ENCODE assay signal across 16 cellular contexts in the genomic region with DNA sequence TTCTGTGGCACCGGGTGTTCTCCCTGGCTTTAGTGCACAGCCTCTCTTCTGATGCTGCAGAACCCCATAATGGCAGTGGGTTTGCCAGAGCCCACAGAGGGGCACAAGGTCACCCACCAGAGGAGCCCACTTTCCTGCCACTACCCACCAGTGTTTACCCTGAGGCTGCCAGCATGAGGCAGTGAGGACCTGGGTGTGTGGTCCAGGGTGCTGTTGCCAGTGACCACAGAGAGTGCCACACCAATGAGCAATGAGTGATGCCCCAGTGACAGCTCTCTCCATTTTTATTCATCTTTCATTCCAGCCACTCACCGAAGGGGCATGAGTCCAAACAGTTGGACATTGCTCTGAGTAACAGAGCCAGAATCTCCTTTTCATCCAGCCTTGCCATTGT. TPM values are rescaled to one million over a fixed set of nuclear protein-coding genes. Genes with fewer than 3 reads are reported as not detected.
DNase-seq lines count a peak whose midpoint lies in the region; ATAC-seq and TF ChIP-seq lines count a peak whose summit lies in the region.
"Had no signal": no experiment of that assay in that cellular context is flagged by ENCODE, and none has a peak within 500 bp of the region (broad histone marks: within the 10 kb centered on the region; RNA-seq: fewer than 3 reads in every experiment).

No MANE protein-coding gene starts in this region.

- WGBS in smooth muscle cell (ENCODE audit: low lambda C conversion rate): 67% methylated on average over 2 of the region's 2 CpGs

- no peak overlapping the region for H2AFZ ChIP-seq in PC-3 (ENCODE audit: low read length)
- H2AFZ ChIP-seq in fibroblast of lung (ENCODE audit: low read length): no peak overlapping the region
- H2AFZ ChIP-seq in smooth muscle cell (ENCODE audit: low read depth): no peak overlapping the region

- H3K36me3 Mint-ChIP-seq in activated T-cell treated with anti-CD3 and anti-CD28 coated beads, Interleukin-2, amount 50 U/mL, for 72 hours (ENCODE audit: insufficient read depth in 2 of 2): no peaks in the 10 kb centered on the region
- no peaks in the 10 kb centered on the region for H3K36me3 Mint-ChIP-seq in activated CD4-positive, alpha-beta memory T cell treated with anti-CD3 and anti-CD28 coated beads for 36 hours

- H3K9me3 Mint-ChIP-seq in activated T-cell treated with anti-CD3 and anti-CD28 coated beads, Interleukin-2, amount 50 U/mL, for 72 hours: no peaks in the 10 kb centered on the region
- H3K9me3 Mint-ChIP-seq in activated CD4-positive, alpha-beta memory T cell treated with anti-CD3 and anti-CD28 coated beads for 36 hours: no peaks in the 10 kb centered on the region
- H3K9me3 Mint-ChIP-seq: dendritic cell treated with granulocyte-macrophage colony-stimulating factor and Interleukin-4, amounts not matched to agents 40 ng/mL and 50 ng/mL, for 4 days had no signal

- CTCF ChIA-PET in PC-3 (lab: Charles Lee): interaction anchor here (0.6 kb wide), 1 partner anchor 396 kb away, joined by 3 read pairs; no protein-coding TSS in a partner anchor
- CTCF ChIA-PET in activated CD4-positive, alpha-beta memory T cell treated with anti-CD3 and anti-CD28 coated beads for 36 hours (lab: Charles Lee): no interaction called here

- intact Hi-C loops in PC-3 (cut with micrococcal nuclease): loop anchor here (10.0 kb wide), 1 partner anchor 335 kb away; the partner anchor contains the start of gene GGCT
- intact Hi-C loops in activated CD4-positive, alpha-beta memory T cell treated with anti-CD3 and anti-CD28 coated beads for 36 hours (cut with micrococcal nuclease): no loop called here

- H3K4me1 ChIP-seq in PC-3 (ENCODE audit: insufficient read depth, low read length): peaks cover 72% of the 10 kb centered on the region
- H3K4me1 ChIP-seq in fibroblast of lung (ENCODE audit: control insufficient read depth, extremely low read depth, insufficient read depth, low read length): peaks cover 19% of the 10 kb centered on the region
- H3K4me1 ChIP-seq in smooth muscle cell (ENCODE audit: low read depth): peaks cover 7% of the 10 kb centered on the region

- H3K9me3 ChIP-seq in PC-3 (ENCODE audit: low read length): no peaks in the 10 kb centered on the region
- no peaks in the 10 kb centered on the region for H3K9me3 ChIP-seq in fibroblast of lung (ENCODE audit: control insufficient read depth, insufficient read depth, low read depth, low read length)
- no peaks in the 10 kb centered on the region for H3K9me3 ChIP-seq in smooth muscle cell (replicated peaks; ENCODE audit: low read depth)

- peak overlapping the region; percentile 79 for H3K27ac ChIP-seq in PC-3 (ENCODE audit: low read length)
- peak overlapping the region; percentile 54 for H3K27ac ChIP-seq in fibroblast of lung (ENCODE audit: insufficient read depth, low read length)
- H3K27ac ChIP-seq in smooth muscle cell (ENCODE audit: low read depth): peak overlapping the region; percentile 87

- no peaks in the 10 kb centered on the region for H3K4me1 Mint-ChIP-seq in activated T-cell treated with anti-CD3 and anti-CD28 coated beads, Interleukin-2, amount 50 U/mL, for 72 hours (ENCODE audit: low read depth)
- H3K4me1 Mint-ChIP-seq in activated CD4-positive, alpha-beta memory T cell treated with anti-CD3 and anti-CD28 coated beads for 36 hours (ENCODE audit: low read depth): no peaks in the 10 kb centered on the region

- H3K36me3 ChIP-seq in PC-3 (ENCODE audit: low read depth, low read length) (no peaks in the 10 kb centered on the region), fibroblast of lung (ENCODE audit: control insufficient read depth, insufficient read depth, low read length) (no peaks in the 10 kb centered on the region), smooth muscle cell (ENCODE audit: low read depth) (no peaks in the 10 kb centered on the region)

- no peak overlapping the region for H3K4me3 ChIP-seq in PC-3 (ENCODE audit: low read length)
- H3K4me3 ChIP-seq in fibroblast of lung (replicated peaks in 1 of 4; ENCODE audit: control extremely low read depth in 1 of 4, insufficient read depth in 1 of 4, low read depth in 3 of 4, low read length in 4 of 4): no peak overlapping the region
- H3K4me3 ChIP-seq in smooth muscle cell: no peak overlapping the region

- TF ChIP-seq CTCF in PC-3 (conservative IDR thresholded peaks at IDR 0.05; ENCODE audit: low read depth, low read length): no peak
- no peak for TF ChIP-seq CTCF in fibroblast of lung (conservative IDR thresholded peaks at IDR 0.05 in 1 of 2, IDR thresholded peaks at IDR 0.05 in 1 of 2; ENCODE audit: low read depth in 1 of 2, low read length in 2 of 2)
- TF ChIP-seq CTCF in smooth muscle cell (IDR thresholded peaks at IDR 0.05; ENCODE audit: borderline replicate concordance, insufficient read depth, poor library complexity, severe bottlenecking): no peak

- H3K27me3 ChIP-seq in PC-3 (ENCODE audit: low read length) (no peaks in the 10 kb centered on the region), fibroblast of lung (ENCODE audit: control insufficient read depth, insufficient read depth, low read length) (no peaks in the 10 kb centered on the region), smooth muscle cell (ENCODE audit: low read depth) (no peaks in the 10 kb centered on the region)

- BruUV-seq in PC-3 (replicated peaks; lab: Mats Ljungman, UMichigan): no TSS peak

- peak overlapping the region; percentile 60 for H3K4me2 ChIP-seq in PC-3 (ENCODE audit: low read length)
- H3K4me2 ChIP-seq in fibroblast of lung (ENCODE audit: extremely low read depth, insufficient read depth, low read length): no peak overlapping the region
- peak overlapping the region; percentile 15 for H3K4me2 ChIP-seq in smooth muscle cell

- ATAC-seq in PC-3 (no peak), GM21360 (IDR thresholded peaks at IDR 0.05; ENCODE audit: unreplicated experiment) (no peak), HG02852 (IDR thresholded peaks at IDR 0.05; ENCODE audit: unreplicated experiment) (no peak)
- no peak for ATAC-seq in activated T-cell treated with anti-CD3 and anti-CD28 coated beads, Interleukin-2, amount 50 U/mL, for 72 hours (replicated peaks in 1 of 2)

- H3K9me2 ChIP-seq in PC-3 (replicated peaks; ENCODE audit: low read length): no peaks in the 10 kb centered on the region

- no peaks in the 10 kb centered on the region for H4K20me1 ChIP-seq in PC-3 (ENCODE audit: low read length)
- H4K20me1 ChIP-seq in fibroblast of lung (ENCODE audit: control insufficient read depth, extremely low read depth, insufficient read depth, low read length): no peaks in the 10 kb centered on the region
- H4K20me1 ChIP-seq in smooth muscle cell (ENCODE audit: low read depth): no peaks in the 10 kb centered on the region

- POLR2A ChIA-PET in PC-3 (lab: Charles Lee; ENCODE audit: unreplicated experiment): interaction anchor here (0.6 kb wide), 1 partner anchor 607 kb away, joined by 5 read pairs; no protein-coding TSS in a partner anchor
- POLR2A ChIA-PET in activated CD4-positive, alpha-beta memory T cell treated with anti-CD3 and anti-CD28 coated beads for 36 hours (lab: Charles Lee): no interaction called here

- H3F3A ChIP-seq in PC-3 (ENCODE audit: low read length, unreplicated experiment) (no peaks in the 10 kb centered on the region), smooth muscle cell (ENCODE audit: low read depth) (peaks cover 5% of the 10 kb centered on the region)

- H3K9ac ChIP-seq in PC-3 (ENCODE audit: low read length): peak overlapping the region; percentile 22; the same call in 1 of the 2 replicates
- H3K9ac ChIP-seq in fibroblast of lung (ENCODE audit: insufficient read depth, low read length): no peak overlapping the region
- peak overlapping the region; percentile 59 for H3K9ac ChIP-seq in smooth muscle cell (ENCODE audit: low read depth)

- no peak overlapping the region for H3K27ac Mint-ChIP-seq in activated T-cell treated with anti-CD3 and anti-CD28 coated beads, Interleukin-2, amount 50 U/mL, for 72 hours
- H3K27ac Mint-ChIP-seq in activated CD4-positive, alpha-beta memory T cell treated with anti-CD3 and anti-CD28 coated beads for 36 hours: no peak overlapping the region
- H3K27ac Mint-ChIP-seq: dendritic cell treated with granulocyte-macrophage colony-stimulating factor and Interleukin-4, amounts not matched to agents 40 ng/mL and 50 ng/mL, for 4 days had no signal

- no peak overlapping the region for H3K4me3 Mint-ChIP-seq in activated T-cell treated with anti-CD3 and anti-CD28 coated beads, Interleukin-2, amount 50 U/mL, for 72 hours
- H3K4me3 Mint-ChIP-seq in activated CD4-positive, alpha-beta memory T cell treated with anti-CD3 and anti-CD28 coated beads for 36 hours: no peak overlapping the region
- H3K4me3 Mint-ChIP-seq: dendritic cell treated with granulocyte-macrophage colony-stimulating factor and Interleukin-4, amounts not matched to agents 40 ng/mL and 50 ng/mL, for 4 days had no signal

- H3K79me2 ChIP-seq in PC-3 (ENCODE audit: low read length): no peaks in the 10 kb centered on the region
- H3K79me2 ChIP-seq in fibroblast of lung (ENCODE audit: control insufficient read depth, insufficient read depth, low read length): no peaks in the 10 kb centered on the region
- no peaks in the 10 kb centered on the region for H3K79me2 ChIP-seq in smooth muscle cell (ENCODE audit: low read depth)

- DNase-seq in ELR (ENCODE audit: low read depth) (peak; percentile 72), PC-3 (peak; percentile 55), fibroblast of lung (ENCODE audit: low read depth in 2 of 2) (peak in 1 of 2 donors; percentile 61), smooth muscle cell (lab: John Stamatoyannopoulos, UW; ENCODE audit: unreplicated experiment) (no peak)
- DNase-seq in activated T-cell treated with anti-CD3 and anti-CD28 coated beads, Interleukin-2, amount 50 U/mL, for 72 hours: no peak
- no peak for DNase-seq in activated CD4-positive, alpha-beta memory T cell treated with anti-CD3 and anti-CD28 coated beads for 36 hours
- DNase-seq: activated CD4-positive, alpha-beta T cell treated with anti-CD3 and anti-CD28 coated beads for 1 hour; activated T-cell treated with anti-CD3 and anti-CD28 coated beads, Interleukin-2, amount 50 U/mL, for 1 hour; amygdala; GF-D8; NCI-H1048; posterior cingulate gyrus; T-helper 1 cell had no signal

- H3K27me3 Mint-ChIP-seq in activated T-cell treated with anti-CD3 and anti-CD28 coated beads, Interleukin-2, amount 50 U/mL, for 72 hours (ENCODE audit: low read depth): no peaks in the 10 kb centered on the region
- H3K27me3 Mint-ChIP-seq in activated CD4-positive, alpha-beta memory T cell treated with anti-CD3 and anti-CD28 coated beads for 36 hours: no peaks in the 10 kb centered on the region

RNA-seq across cellular contexts. Expression of gene MTURN, which starts 34.8 kb away (rescaled TPM):
- total RNA-seq in PC-3 (2014; rRNA removed): 5.4 and 6.3 TPM in 2 replicates
- 12.9 and 16.9 TPM in 2 replicates for total RNA-seq in fibroblast of lung
- polyA plus RNA-seq in fibroblast of lung: 6.8 and 7.1 TPM in 2 replicates
- polyA plus RNA-seq in fibroblast of lung (2012): 6.6 and 8.9 TPM in 2 replicates
- 0.12 and 3.9 TPM in 2 replicates for polyA minus RNA-seq in fibroblast of lung (ENCODE audit: low replicate concordance)
- 3.9 and 13.1 TPM in 2 replicates for total RNA-seq in smooth muscle cell
- polyA plus RNA-seq in smooth muscle cell: 3.1 and 5.9 TPM in 2 replicates
- 1 to 10 TPM; 5.3 to 5.4 TPM for total RNA-seq in activated T-cell treated with anti-CD3 and anti-CD28 coated beads, Interleukin-2, amount 50 U/mL, for 72 hours
- 1 to 10 TPM; 3.1 to 3.7 TPM for total RNA-seq in activated CD4-positive, alpha-beta memory T cell treated with anti-CD3 and anti-CD28 coated beads for 36 hours

Comparison
In these comparisons a context has a peak if more than half of its experiments do, and no peak if none do; other contexts are left out.
1. DNase-seq: peak in ELR (single experiment) and PC-3 (single experiment); none in smooth muscle cell (single experiment), activated T-cell treated with anti-CD3 and anti-CD28 coated beads, Interleukin-2, amount 50 U/mL, for 72 hours (0 of 2) and activated CD4-positive, alpha-beta memory T cell treated with anti-CD3 and anti-CD28 coated beads for 36 hours (single experiment).
2. Peak in every context shown above with its lines, with median percentiles within 50 percentile points of each other: H3K27ac ChIP-seq.